ENCODE assay signal across 1 cellular context in genomic region chr5:95924720-95925119, GRCh38.
TF ChIP-seq lines count a peak whose summit lies in the region.

No MANE protein-coding gene starts in this region.

TF ChIP-seq in HepG2, 621 proteins besides CTCF, POLR2A, EP300 and RAD21 (continued from another document and continues in another):
- no peak for TF ChIP-seq ZBTB49 (CRISPR knock-in tag; IDR thresholded peaks at IDR 0.05; ENCODE audit: borderline replicate concordance)
- no peak for TF ChIP-seq CSRNP2 (CRISPR knock-in tag; conservative IDR thresholded peaks at IDR 0.05; ENCODE audit: low read depth)
- TF ChIP-seq KDM1A (CRISPR knock-in tag; IDR thresholded peaks at IDR 0.05), result 0 out of 2 replicates have a peak, but pooled peaks have one; percentile 21
- no peak for TF ChIP-seq ZNF362 (CRISPR knock-in tag; IDR thresholded peaks at IDR 0.05; ENCODE audit: borderline replicate concordance)
- 0 out of 2 replicates have a peak, but pooled peaks have one; percentile 45 for TF ChIP-seq PATZ1 (CRISPR knock-in tag; IDR thresholded peaks at IDR 0.05)
- no peak for TF ChIP-seq STAT6 (CRISPR knock-in tag; IDR thresholded peaks at IDR 0.05; ENCODE audit: borderline replicate concordance)
- no peak for TF ChIP-seq DMTF1 (CRISPR knock-in tag; IDR thresholded peaks at IDR 0.05)
- TF ChIP-seq ZBTB38 (CRISPR knock-in tag; IDR thresholded peaks at IDR 0.05), result no peak
- peak; percentile 73; the same call in 1 of the 3 replicates for TF ChIP-seq MXI1 (IDR thresholded peaks at IDR 0.05; ENCODE audit: borderline replicate concordance, low read depth, low read length)
- TF ChIP-seq THRA (CRISPR knock-in tag; IDR thresholded peaks at IDR 0.05; ENCODE audit: borderline replicate concordance), result peak; percentile 59; the same call in 1 of the 2 replicates
- TF ChIP-seq FOXP4 (CRISPR knock-in tag; IDR thresholded peaks at IDR 0.05), result peak; percentile 85
- no peak for TF ChIP-seq SRY (CRISPR knock-in tag; IDR thresholded peaks at IDR 0.05)
- no peak for TF ChIP-seq HOXD1 (CRISPR knock-in tag; IDR thresholded peaks at IDR 0.05)
- no peak for TF ChIP-seq SRSF1 (optimal IDR thresholded peaks at IDR 0.05; ENCODE audit: low read depth, low read length)
- no peak for TF ChIP-seq SRF (IDR thresholded peaks at IDR 0.05; ENCODE audit: low read depth, low read length)
- peak; percentile 34; the same call in 1 of the 2 replicates for TF ChIP-seq MAFF (IDR thresholded peaks at IDR 0.05; ENCODE audit: low read depth, low read length)
- no peak for TF ChIP-seq GFI1 (CRISPR knock-in tag; IDR thresholded peaks at IDR 0.05; ENCODE audit: borderline replicate concordance)
- TF ChIP-seq ZNF331 (CRISPR knock-in tag; IDR thresholded peaks at IDR 0.05), result peak; percentile 84; the same call in 1 of the 2 replicates
- peak; percentile 98 for TF ChIP-seq PITX1 (CRISPR knock-in tag; IDR thresholded peaks at IDR 0.05)
- TF ChIP-seq TSC22D2 (CRISPR knock-in tag; IDR thresholded peaks at IDR 0.05; ENCODE audit: borderline replicate concordance), result no peak
- 0 out of 2 replicates have a peak, but pooled peaks have one; percentile 26 for TF ChIP-seq ISL2 (CRISPR knock-in tag; IDR thresholded peaks at IDR 0.05)
- TF ChIP-seq ZNF335 (CRISPR knock-in tag; IDR thresholded peaks at IDR 0.05), result no peak
- peak; percentile 28; the same call in 1 of the 2 replicates for TF ChIP-seq GATAD1 (CRISPR knock-in tag; IDR thresholded peaks at IDR 0.05)
- TF ChIP-seq SP1 (IDR thresholded peaks at IDR 0.05), result no peak
- no peak for TF ChIP-seq SP1 (CRISPR knock-in tag; IDR thresholded peaks at IDR 0.05)
- TF ChIP-seq MLLT10 (CRISPR knock-in tag; IDR thresholded peaks at IDR 0.05), result no peak
- peak; percentile 72 for TF ChIP-seq TARDBP (CRISPR knock-in tag; IDR thresholded peaks at IDR 0.05)
- no peak for TF ChIP-seq ZNF598 (CRISPR knock-in tag; IDR thresholded peaks at IDR 0.05; ENCODE audit: borderline replicate concordance)
- peak; percentile 78; the same call in 1 of the 2 replicates for TF ChIP-seq RCOR2 (CRISPR knock-in tag; IDR thresholded peaks at IDR 0.05)
- TF ChIP-seq CERS6 (CRISPR knock-in tag; IDR thresholded peaks at IDR 0.05), result no peak
- TF ChIP-seq PHF21A (CRISPR knock-in tag; IDR thresholded peaks at IDR 0.05), result peak; percentile 59
- TF ChIP-seq SUZ12 (IDR thresholded peaks at IDR 0.05; ENCODE audit: low read depth, low read length), result no peak
- TF ChIP-seq ZNF510 (CRISPR knock-in tag; IDR thresholded peaks at IDR 0.05; ENCODE audit: low read depth), result 0 out of 2 replicates have a peak, but pooled peaks have one; percentile 46
- no peak for TF ChIP-seq ZNF772 (CRISPR knock-in tag; IDR thresholded peaks at IDR 0.05)
- no peak for TF ChIP-seq ZNF839 (CRISPR knock-in tag; IDR thresholded peaks at IDR 0.05; ENCODE audit: borderline replicate concordance)
- 0 out of 2 replicates have a peak, but pooled peaks have one; percentile 13 for TF ChIP-seq TBX3 (IDR thresholded peaks at IDR 0.05; ENCODE audit: borderline replicate concordance)
